8 cellular contexts compared by ENCODE assay signal in the genomic region with DNA sequence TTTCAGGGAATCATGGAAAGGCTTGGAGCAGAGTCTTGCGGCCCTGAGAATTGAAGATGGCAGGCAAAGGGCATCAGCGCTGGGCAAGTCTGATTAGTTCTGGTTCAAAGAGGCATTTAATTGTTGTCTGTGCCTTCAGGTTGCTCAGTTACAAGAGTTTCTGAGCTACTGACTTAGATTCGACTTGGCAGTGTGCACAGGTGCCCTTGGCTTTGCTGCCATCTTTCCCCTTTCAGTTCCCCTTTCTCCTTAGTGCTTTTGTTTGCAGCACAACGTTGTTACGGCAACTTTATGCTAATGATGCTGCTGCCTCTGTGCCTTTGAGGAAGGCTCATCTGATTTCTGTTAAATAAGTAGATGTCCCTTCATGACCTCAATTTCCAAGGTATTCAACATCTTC. TPM values are rescaled to one million over a fixed set of nuclear protein-coding genes. Genes with fewer than 3 reads are reported as not detected.
A peak's percentile ranks its signal among the peaks of the same experiment; 100 is the strongest.
DNase-seq lines count a peak whose midpoint lies in the region; ATAC-seq, FAIRE-seq and TF ChIP-seq lines count a peak whose summit lies in the region.

No MANE protein-coding gene starts in this region.

- TF ChIP-seq RAD21 in GM12878 (IDR thresholded peaks at IDR 0.05; ENCODE audit: insufficient read depth, low read depth, low read length), result no peak

- RAD21 ChIA-PET in GM12878 (lab: Charles Lee; ENCODE audit: unreplicated experiment), result interaction anchor here (1.1 kb wide), 1 partner anchor 37 kb away, joined by 3 read pairs; no protein-coding TSS in a partner anchor

- H3K9me3 ChIP-seq in GM12878 (replicated peaks; ENCODE audit: control insufficient read depth, insufficient read depth, low read length), result no peaks in the 10 kb centered on the region

- H3K27me3 Mint-ChIP-seq in activated CD4-positive, alpha-beta memory T cell treated with anti-CD3 and anti-CD28 coated beads for 36 hours, result no peaks in the 10 kb centered on the region

- H3K9ac ChIP-seq in GM12878 (ENCODE audit: control insufficient read depth, insufficient read depth, low read length), result no peak overlapping the region

- no peak overlapping the region for H3K4me2 ChIP-seq in GM12878 (ENCODE audit: control insufficient read depth, insufficient read depth)

- in situ Hi-C loops in GM12878 (cut with MboI), result no loop called here

- H3K27ac Mint-ChIP-seq in activated CD4-positive, alpha-beta memory T cell treated with anti-CD3 and anti-CD28 coated beads for 36 hours, result no peak overlapping the region

- no peaks in the 10 kb centered on the region for H3K9me3 Mint-ChIP-seq in activated CD4-positive, alpha-beta memory T cell treated with anti-CD3 and anti-CD28 coated beads for 36 hours

- POLR2A ChIA-PET in GM12878 (lab: Charles Lee), result no interaction called here
- POLR2A ChIA-PET in activated CD4-positive, alpha-beta memory T cell treated with anti-CD3 and anti-CD28 coated beads for 36 hours (lab: Charles Lee), result no interaction called here

- CTCF ChIA-PET in GM12878 (lab: Yijun Ruan, JAX), result interaction anchor here (1.2 to 2.5 kb wide), 3 partner anchors 8 to 35 kb away, joined by 3 to 7 read pairs (median 5); no protein-coding TSS in a partner anchor
- CTCF ChIA-PET in activated CD4-positive, alpha-beta memory T cell treated with anti-CD3 and anti-CD28 coated beads for 36 hours (lab: Charles Lee), result interaction anchor here (1.4 to 3.1 kb wide), 2 partner anchors 15 to 38 kb away, joined by 6 to 15 read pairs; no protein-coding TSS in a partner anchor

- no peaks in the 10 kb centered on the region for H4K20me1 ChIP-seq in GM12878 (ENCODE audit: control insufficient read depth, insufficient read depth)

- SMC1A ChIA-PET in GM12878 (lab: Charles Lee; ENCODE audit: uncharacterized antibody, unreplicated experiment), result interaction anchor here (1.0 to 1.9 kb wide), 3 partner anchors 10 to 98 kb away, joined by 5 to 11 read pairs (median 6); partner anchors contain the start of gene P2RY14

- peaks cover 7% of the 10 kb centered on the region; the same call in 1 of the 2 replicates for H3K4me1 ChIP-seq in GM12878 (ENCODE audit: control insufficient read depth, insufficient read depth, low read length)

- H3K27ac ChIP-seq in GM12878 (ENCODE audit: control insufficient read depth, insufficient read depth), result no peak overlapping the region

- no peak for TF ChIP-seq POLR2A in GM12878 (IDR thresholded peaks at IDR 0.05; ENCODE audit: low read depth, low read length)

- H3K27me3 ChIP-seq in GM12878 (replicated peaks in 1 of 2; ENCODE audit: control insufficient read depth in 2 of 2, insufficient read depth in 2 of 2, low read length in 1 of 2), result no peaks in the 10 kb centered on the region

- WGBS in GM12878 (ENCODE audit: insufficient coverage, insufficient replicate concordance, low lambda C conversion rate, missing lambda C conversion rate), result 5% methylated on average over 5 of the region's 5 CpGs

- TF ChIP-seq EP300 in GM12878 (IDR thresholded peaks at IDR 0.05; ENCODE audit: borderline replicate concordance in 1 of 2, control insufficient read depth in 1 of 2, low read depth in 2 of 2, low read length in 2 of 2), result peak; percentile 47 to 52; a peak in 3 of 4 replicates

- H3K36me3 ChIP-seq in GM12878 (ENCODE audit: control insufficient read depth in 2 of 2, insufficient read depth in 2 of 2, low read length in 1 of 2), result no peaks in the 10 kb centered on the region

- ATAC-seq in GM19452 (IDR thresholded peaks at IDR 0.05; ENCODE audit: unreplicated experiment) (peak; percentile 98), HG03354 (IDR thresholded peaks at IDR 0.05; ENCODE audit: poor library complexity, severe bottlenecking, unreplicated experiment) (peak; percentile 97), GM12878 (peak; percentile 98)

- BruUV-seq in GM12878 (replicated peaks; lab: Mats Ljungman, UMichigan), result no TSS peak

- H3K4me1 Mint-ChIP-seq in activated CD4-positive, alpha-beta memory T cell treated with anti-CD3 and anti-CD28 coated beads for 36 hours (ENCODE audit: low read depth), result peaks cover 19% of the 10 kb centered on the region

- no peak for TF ChIP-seq CTCF in GM12878 (IDR thresholded peaks at IDR 0.05 in 2 of 3, conservative IDR thresholded peaks at IDR 0.05 in 1 of 3; ENCODE audit: control insufficient read depth in 2 of 3, extremely low read depth in 1 of 3, insufficient read depth in 1 of 3, low read depth in 3 of 3, low read length in 3 of 3)

- H3K4me3 ChIP-seq in GM12878, result no peak overlapping the region

- no peaks in the 10 kb centered on the region for H3K79me2 ChIP-seq in GM12878 (ENCODE audit: control insufficient read depth, insufficient read depth, low read length)

- peak; percentile 92 for FAIRE-seq in GM12878 (lab: Jason Lieb, UNC)

- no peaks in the 10 kb centered on the region for H3K36me3 Mint-ChIP-seq in activated CD4-positive, alpha-beta memory T cell treated with anti-CD3 and anti-CD28 coated beads for 36 hours

- H2AFZ ChIP-seq in GM12878 (ENCODE audit: control insufficient read depth, low read depth, low read length), result no peak overlapping the region

- DNase-seq in Ammon's horn (ENCODE audit: low spot score), result peak; percentile 70
- peak; percentile 69 for DNase-seq in GM12878 (ENCODE audit: low read depth, low spot score)
- DNase-seq in activated CD4-positive, alpha-beta memory T cell treated with anti-CD3 and anti-CD28 coated beads for 36 hours, result no peak
- DNase-seq in DMS79 treated with DMSO at 0.1 percent for 48 hours (lab: John Stamatoyannopoulos, UW), result no peak
- no peak for DNase-seq in EL
- DNase-seq in UCSD-AML1 (lab: John Stamatoyannopoulos, UW; ENCODE audit: unreplicated experiment), result no peak

- H3K4me3 Mint-ChIP-seq in activated CD4-positive, alpha-beta memory T cell treated with anti-CD3 and anti-CD28 coated beads for 36 hours, result no peak overlapping the region

- intact Hi-C loops in GM12878 (cut with micrococcal nuclease; ENCODE audit: unreplicated experiment), result no loop called here
- intact Hi-C loops in activated CD4-positive, alpha-beta memory T cell treated with anti-CD3 and anti-CD28 coated beads for 36 hours (cut with micrococcal nuclease), result no loop called here

TF ChIP-seq in GM12878, 131 proteins besides CTCF, POLR2A, EP300 and RAD21 (continues in another document):
- TF ChIP-seq MXI1 (IDR thresholded peaks at IDR 0.05; ENCODE audit: low read depth, low read length), result 0 out of 2 replicates have a peak, but pooled peaks have one; percentile 62
- no peak for TF ChIP-seq RFX5 (IDR thresholded peaks at IDR 0.05; ENCODE audit: low read depth, low read length)
- peak; percentile 87; the same call in 2 of the 3 replicates for TF ChIP-seq POU2F2 (IDR thresholded peaks at IDR 0.05; ENCODE audit: borderline replicate concordance, low read depth, low read length)
- TF ChIP-seq SMAD5 (IDR thresholded peaks at IDR 0.05; ENCODE audit: low read depth), result no peak
- peak; percentile 98 for TF ChIP-seq SPI1 (IDR thresholded peaks at IDR 0.05; ENCODE audit: borderline replicate concordance, insufficient read depth, low read depth, low read length)
- 0 out of 2 replicates have a peak, but pooled peaks have one; percentile 54 for TF ChIP-seq TCF12 (IDR thresholded peaks at IDR 0.05; ENCODE audit: low read depth, low read length)

RNA-seq across cellular contexts. Expression of gene P2RY14, which starts 12.5 kb away (rescaled TPM):
- not detected in 2 replicates for total RNA-seq in GM12878 (2013; cell fraction: nucleolus; rRNA removed)
- total RNA-seq in GM12878 (2014; rRNA removed) (0.06 TPM in 1 of 2 replicates, not detected in the other), GM12878 (2014; rRNA removed; fragmentation: Illumina TruSeq; extraction: Trizol) (0.05 TPM in 1 of 2 replicates, not detected in the other), GM12878 (2021) (not detected in 2 replicates)
- polyA plus RNA-seq in GM12878 (2011; ENCODE audit: low read depth), result not detected
- polyA plus RNA-seq in GM12878 (2011; rRNA removed) (not detected in 2 replicates), GM12878 (2014; fragmentation: Illumina TruSeq; extraction: Trizol) (0.10 and 0.28 TPM in 2 replicates), GM12878 (2014; fragmentation: Nextera tagmentation; extraction: Ambion mirVana) (not detected), GM12878 (2014; rRNA removed) (0.06 and 0.37 TPM in 2 replicates), GM12878 (2016; fragmentation: Nextera tagmentation; extraction: Ambion mirVana) (not detected)
- not detected in 2 replicates for polyA plus RNA-seq in GM12878 (2011; cell fraction: cytosol; rRNA removed)
- not detected in 2 replicates for polyA plus RNA-seq in GM12878 (2011; cell fraction: nucleus; rRNA removed)
- polyA plus RNA-seq in GM12878 (2012), result not detected in 2 replicates
- not detected in 2 replicates for polyA minus RNA-seq in GM12878 (2011; rRNA and poly(A)+ RNA removed)
- not detected in 2 replicates for polyA minus RNA-seq in GM12878 (2011; cell fraction: cytosol; rRNA and poly(A)+ RNA removed)
- polyA minus RNA-seq in GM12878 (2011; cell fraction: nucleus; rRNA and poly(A)+ RNA removed), result not detected in 2 replicates
- under 1 TPM; 0.17 to 0.26 TPM for total RNA-seq in activated CD4-positive, alpha-beta memory T cell treated with anti-CD3 and anti-CD28 coated beads for 36 hours

RNA-seq across cellular contexts. Expression of gene GPR87, which starts 50.8 kb away (rescaled TPM):
- total RNA-seq in GM12878 (2013; cell fraction: nucleolus; rRNA removed), result not detected in 2 replicates
- total RNA-seq in GM12878 (2014; rRNA removed), result 0.06 TPM in 1 of 2 replicates, not detected in the other
- not detected in 2 replicates for total RNA-seq in GM12878 (2014; rRNA removed; fragmentation: Illumina TruSeq; extraction: Trizol)
- not detected in 2 replicates for total RNA-seq in GM12878 (2021)
- not detected for polyA plus RNA-seq in GM12878 (2011; ENCODE audit: low read depth)
- polyA plus RNA-seq in GM12878 (2011; rRNA removed), result not detected in 2 replicates
- polyA plus RNA-seq in GM12878 (2011; cell fraction: cytosol; rRNA removed), result not detected in 2 replicates
- not detected in 2 replicates for polyA plus RNA-seq in GM12878 (2011; cell fraction: nucleus; rRNA removed)
- 0.14 TPM in 1 of 2 replicates, not detected in the other for polyA plus RNA-seq in GM12878 (2012)
- polyA plus RNA-seq in GM12878 (2014; fragmentation: Illumina TruSeq; extraction: Trizol), result 0.10 TPM in 1 of 2 replicates, not detected in the other
- polyA plus RNA-seq in GM12878 (2014; fragmentation: Nextera tagmentation; extraction: Ambion mirVana), result under 1 TPM in 1 of 2 experiments, not detected in 1; 0.16 TPM
- 0.08 TPM in 1 of 2 replicates, not detected in the other for polyA plus RNA-seq in GM12878 (2014; rRNA removed)
- under 1 TPM; 0.21 to 0.27 TPM for polyA plus RNA-seq in GM12878 (2016; fragmentation: Nextera tagmentation; extraction: Ambion mirVana)
- not detected in 2 replicates for polyA minus RNA-seq in GM12878 (2011; rRNA and poly(A)+ RNA removed)
- polyA minus RNA-seq in GM12878 (2011; cell fraction: cytosol; rRNA and poly(A)+ RNA removed), result not detected in 2 replicates
- not detected in 2 replicates for polyA minus RNA-seq in GM12878 (2011; cell fraction: nucleus; rRNA and poly(A)+ RNA removed)
- total RNA-seq in activated CD4-positive, alpha-beta memory T cell treated with anti-CD3 and anti-CD28 coated beads for 36 hours, result 1 to 10 TPM; 1.1 TPM

Comparison
In these comparisons a context has a peak if more than half of its experiments do, and no peak if none do; other contexts are left out.
1. DNase-seq: peak in Ammon's horn (single experiment) and GM12878 (single experiment); none in activated CD4-positive, alpha-beta memory T cell treated with anti-CD3 and anti-CD28 coated beads for 36 hours (single experiment), DMS79 treated with DMSO at 0.1 percent for 48 hours (single experiment), EL (single experiment) and UCSD-AML1 (single experiment).
2. Peak in every context shown above with its lines, with median percentiles within 50 percentile points of each other: ATAC-seq.